In genomic region chr7:36939816-36940215, GRCh38 we compare ENCODE assay signal across 23 cellular contexts.
"Had no signal": no experiment of that assay in that cellular context is flagged by ENCODE, and none has a peak within 500 bp of the region (broad histone marks: within the 10 kb centered on the region; RNA-seq: fewer than 3 reads in every experiment).

No MANE protein-coding gene starts in this region.

- H3K27ac Mint-ChIP-seq: activated CD4-positive, alpha-beta memory T cell treated with anti-CD3 and anti-CD28 coated beads for 36 hours; activated CD8-positive, alpha-beta memory T cell treated with anti-CD3 and anti-CD28 coated beads, Interleukin-2, amount 10 ng/mL, durations not matched to agents 7 days and 5 days; activated naive CD4-positive, alpha-beta T cell treated with anti-CD3 and anti-CD28 coated beads, Interleukin-2, amount 10 ng/mL, durations not matched to agents 7 days and 5 days; activated naive CD8-positive, alpha-beta T cell treated with anti-CD3 and anti-CD28 coated beads, Interleukin-2, amount 50 U/mL, for 24 hours; activated T-helper 17 cell treated with anti-CD3 and anti-CD28 coated beads, Interleukin-2, amount 50 U/mL, for 72 hours; memory B cell; naive B cell had no signal

- H3K27me3 ChIP-seq: brain microvascular endothelial cell, gastrocnemius medialis, heart left ventricle had no signal

- H3K4me3 ChIP-seq: gastrocnemius medialis, heart left ventricle, left ventricle myocardium inferior, prostate gland, skin epidermis had no signal

- H3K4me1 ChIP-seq: gastrocnemius medialis, prostate gland had no signal

- DNase-seq: activated CD4-positive, alpha-beta memory T cell treated with anti-CD3 and anti-CD28 coated beads for 36 hours; activated CD8-positive, alpha-beta memory T cell treated with anti-CD3 and anti-CD28 coated beads, Interleukin-2, amount 10 ng/mL, durations not matched to agents 7 days and 5 days; activated naive CD4-positive, alpha-beta T cell treated with anti-CD3 and anti-CD28 coated beads, Interleukin-2, amount 10 ng/mL, durations not matched to agents 7 days and 5 days; activated naive CD8-positive, alpha-beta T cell treated with anti-CD3 and anti-CD28 coated beads, Interleukin-2, amount 50 U/mL, for 24 hours; aorta; brain microvascular endothelial cell; cortex of kidney; effector CD4-positive, alpha-beta T cell; gastrocnemius medialis; heart left ventricle; left ventricle myocardium inferior; naive B cell; right cardiac atrium; stimulated activated CD4-positive, alpha-beta T cell treated with anti-CD3 and anti-CD28 coated beads, Interleukin-15, amount 100 ng/mL, for 24 hours; stimulated activated CD4-positive, alpha-beta T cell treated with anti-CD3 and anti-CD28 coated beads, Interleukin-2, amount 100 ng/mL, for 48 hours; stimulated activated naive CD8-positive, alpha-beta T cell treated with anti-CD3 and anti-CD28 coated beads, Interleukin-15, amount 100 ng/mL, for 72 hours; T-helper 2 cell; trophoblast cell had no signal

- H3K27ac ChIP-seq: brain microvascular endothelial cell, gastrocnemius medialis, heart left ventricle, left ventricle myocardium inferior, prostate gland, skin epidermis had no signal

- ATAC-seq: activated CD8-positive, alpha-beta memory T cell treated with anti-CD3 and anti-CD28 coated beads, Interleukin-2, amount 10 ng/mL, durations not matched to agents 7 days and 5 days; activated naive CD8-positive, alpha-beta T cell treated with anti-CD3 and anti-CD28 coated beads, Interleukin-2, amount 50 U/mL, for 24 hours; activated T-helper 17 cell treated with anti-CD3 and anti-CD28 coated beads, Interleukin-2, amount 50 U/mL, for 72 hours; gastrocnemius medialis; heart left ventricle; right cardiac atrium; stimulated activated naive CD8-positive, alpha-beta T cell treated with anti-CD3 and anti-CD28 coated beads, Interleukin-15, amount 100 ng/mL, for 72 hours had no signal

- H3K4me3 Mint-ChIP-seq: activated CD4-positive, alpha-beta memory T cell treated with anti-CD3 and anti-CD28 coated beads for 36 hours; activated CD8-positive, alpha-beta memory T cell treated with anti-CD3 and anti-CD28 coated beads, Interleukin-2, amount 10 ng/mL, durations not matched to agents 7 days and 5 days; activated naive CD4-positive, alpha-beta T cell treated with anti-CD3 and anti-CD28 coated beads, Interleukin-2, amount 10 ng/mL, durations not matched to agents 7 days and 5 days; activated naive CD8-positive, alpha-beta T cell treated with anti-CD3 and anti-CD28 coated beads, Interleukin-2, amount 50 U/mL, for 24 hours; activated T-helper 17 cell treated with anti-CD3 and anti-CD28 coated beads, Interleukin-2, amount 50 U/mL, for 72 hours; central memory CD8-positive, alpha-beta T cell; memory B cell; stimulated activated naive CD8-positive, alpha-beta T cell treated with anti-CD3 and anti-CD28 coated beads, Interleukin-15, amount 100 ng/mL, for 72 hours had no signal

- H3K36me3 ChIP-seq: brain microvascular endothelial cell, gastrocnemius medialis, prostate gland had no signal

- H3K27me3 Mint-ChIP-seq: activated CD4-positive, alpha-beta memory T cell treated with anti-CD3 and anti-CD28 coated beads for 36 hours; activated CD8-positive, alpha-beta memory T cell treated with anti-CD3 and anti-CD28 coated beads, Interleukin-2, amount 10 ng/mL, durations not matched to agents 7 days and 5 days; activated naive CD4-positive, alpha-beta T cell treated with anti-CD3 and anti-CD28 coated beads, Interleukin-2, amount 10 ng/mL, durations not matched to agents 7 days and 5 days; activated naive CD8-positive, alpha-beta T cell treated with anti-CD3 and anti-CD28 coated beads, Interleukin-2, amount 50 U/mL, for 24 hours; activated T-helper 17 cell treated with anti-CD3 and anti-CD28 coated beads, Interleukin-2, amount 50 U/mL, for 72 hours; central memory CD8-positive, alpha-beta T cell; memory B cell; naive B cell; stimulated activated naive CD8-positive, alpha-beta T cell treated with anti-CD3 and anti-CD28 coated beads, Interleukin-15, amount 100 ng/mL, for 72 hours had no signal

- H3K9me3 ChIP-seq: prostate gland had no signal
